1 cellular context compared by ENCODE assay signal in the genomic region with DNA sequence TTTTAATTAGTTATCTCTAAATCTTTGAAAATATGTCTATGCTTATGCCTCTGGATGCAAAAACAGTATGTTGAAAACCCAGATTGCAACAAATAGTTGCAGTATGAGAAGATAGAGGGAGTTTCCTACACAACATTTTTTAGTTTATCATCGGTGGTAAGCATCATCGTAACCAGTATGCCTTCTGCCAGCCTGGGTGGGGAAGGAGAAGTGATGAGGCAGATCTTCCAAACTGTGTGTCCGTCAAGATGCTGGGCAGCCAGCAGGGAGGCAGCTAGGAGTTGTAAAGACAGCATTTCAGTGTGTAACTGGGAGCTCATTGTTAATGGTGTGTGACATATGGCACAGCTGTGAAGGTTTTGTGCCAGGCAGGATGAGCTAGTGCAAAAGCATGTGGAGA.
TF ChIP-seq lines count a peak whose summit lies in the region.

No MANE protein-coding gene starts in this region.

TF ChIP-seq in HepG2, 621 proteins besides CTCF, POLR2A, EP300 and RAD21 (continued from another document):
- TF ChIP-seq CCDC6 (CRISPR knock-in tag; IDR thresholded peaks at IDR 0.05) (no peak), TOE1 (CRISPR knock-in tag; IDR thresholded peaks at IDR 0.05) (no peak), ZMYM3 (CRISPR knock-in tag; IDR thresholded peaks at IDR 0.05) (no peak), ZNF337 (CRISPR knock-in tag; IDR thresholded peaks at IDR 0.05; ENCODE audit: borderline replicate concordance, low read depth) (no peak), ZNF768 (CRISPR knock-in tag; IDR thresholded peaks at IDR 0.05) (no peak), MEIS1 (CRISPR knock-in tag; IDR thresholded peaks at IDR 0.05; ENCODE audit: borderline replicate concordance) (no peak), ERF (CRISPR knock-in tag; IDR thresholded peaks at IDR 0.05) (no peak), ZNF652 (CRISPR knock-in tag; IDR thresholded peaks at IDR 0.05; ENCODE audit: borderline replicate concordance, low read depth) (no peak)
- TF ChIP-seq, protein P1, sequence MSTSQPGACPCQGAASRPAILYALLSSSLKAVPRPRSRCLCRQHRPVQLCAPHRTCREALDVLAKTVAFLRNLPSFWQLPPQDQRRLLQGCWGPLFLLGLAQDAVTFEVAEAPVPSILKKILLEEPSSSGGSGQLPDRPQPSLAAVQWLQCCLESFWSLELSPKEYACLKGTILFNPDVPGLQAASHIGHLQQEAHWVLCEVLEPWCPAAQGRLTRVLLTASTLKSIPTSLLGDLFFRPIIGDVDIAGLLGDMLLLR (CRISPR knock-in tag; IDR thresholded peaks at IDR 0.05): no peak
- TF ChIP-seq, protein P2, sequence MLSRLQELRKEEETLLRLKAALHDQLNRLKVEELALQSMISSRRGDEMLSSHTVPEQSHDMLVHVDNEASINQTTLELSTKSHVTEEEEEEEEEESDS (CRISPR knock-in tag; IDR thresholded peaks at IDR 0.05; ENCODE audit: borderline replicate concordance): no peak
- TF ChIP-seq, protein P3, sequence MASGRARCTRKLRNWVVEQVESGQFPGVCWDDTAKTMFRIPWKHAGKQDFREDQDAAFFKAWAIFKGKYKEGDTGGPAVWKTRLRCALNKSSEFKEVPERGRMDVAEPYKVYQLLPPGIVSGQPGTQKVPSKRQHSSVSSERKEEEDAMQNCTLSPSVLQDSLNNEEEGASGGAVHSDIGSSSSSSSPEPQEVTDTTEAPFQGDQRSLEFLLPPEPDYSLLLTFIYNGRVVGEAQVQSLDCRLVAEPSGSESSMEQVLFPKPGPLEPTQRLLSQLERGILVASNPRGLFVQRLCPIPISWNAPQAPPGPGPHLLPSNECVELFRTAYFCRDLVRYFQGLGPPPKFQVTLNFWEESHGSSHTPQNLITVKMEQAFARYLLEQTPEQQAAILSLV (CRISPR knock-in tag; IDR thresholded peaks at IDR 0.05; ENCODE audit: borderline replicate concordance): no peak
